In genomic region chr17:48181653-48182052, GRCh38 we compare ENCODE assay signal across 10 cellular contexts.
DNase-seq lines count a peak whose midpoint lies in the region; ATAC-seq, FAIRE-seq and TF ChIP-seq lines count a peak whose summit lies in the region.
"Had no signal": no experiment of that assay in that cellular context is flagged by ENCODE, and none has a peak within 500 bp of the region (broad histone marks: within the 10 kb centered on the region; RNA-seq: fewer than 3 reads in every experiment).

No MANE protein-coding gene starts in this region.

- peak; percentile 47 for DNase-seq in ELF-1 (ENCODE audit: low read depth, low spot score)
- peak; percentile 54 for DNase-seq in LoVo (ENCODE audit: low spot score)
- peak in 2 of 4 experiments; percentile 34 to 47 for DNase-seq in K562 (ENCODE audit: extremely low read depth in 1 of 4, low spot score in 3 of 4)
- peak; percentile 30 for DNase-seq in nephron progenitor cell
- no peak for DNase-seq in activated CD4-positive, alpha-beta T cell treated with anti-CD3 and anti-CD28 coated beads for 4 hours
- DNase-seq: NK-92 treated with Interleukin-12 subunit alpha and Interleukin-12 subunit beta, amount 100 ng/mL, for 24 hours had no signal

- no peaks in the 10 kb centered on the region for H3K36me3 Mint-ChIP-seq in nephron progenitor cell (ENCODE audit: low read depth)

- no peaks in the 10 kb centered on the region; the same call in 1 of the 2 replicates for H4K20me1 ChIP-seq in K562 (replicated peaks; ENCODE audit: control insufficient read depth, insufficient read depth, low read length)

- H3K27ac ChIP-seq in K562 (ENCODE audit: extremely low read depth, low read depth, low read length): no peak overlapping the region

- no peaks in the 10 kb centered on the region for H3K79me2 ChIP-seq in K562 (ENCODE audit: control insufficient read depth, insufficient read depth, low read length)

- in situ Hi-C loops in K562 (cut with MboI): no loop called here

- POLR2A ChIA-PET in K562 (lab: Yijun Ruan, JAX): interaction anchor here (0.6 to 1.0 kb wide), 2 partner anchors 11 to 516 kb away, joined by 3 to 5 read pairs; no protein-coding TSS in a partner anchor

- H3K9me3 Mint-ChIP-seq in nephron progenitor cell: no peaks in the 10 kb centered on the region
- H3K9me3 Mint-ChIP-seq: stimulated activated naive CD8-positive, alpha-beta T cell treated with anti-CD3 and anti-CD28 coated beads, Interleukin-15, Interleukin-2, amounts not matched to agents 100 ng/mL and 50 ng/mL, for 24 hours had no signal

- no peaks in the 10 kb centered on the region for H3K27me3 Mint-ChIP-seq in nephron progenitor cell (ENCODE audit: low read depth, poor library complexity)
- H3K27me3 Mint-ChIP-seq: stimulated activated naive CD8-positive, alpha-beta T cell treated with anti-CD3 and anti-CD28 coated beads, Interleukin-15, Interleukin-2, amounts not matched to agents 100 ng/mL and 50 ng/mL, for 24 hours had no signal

- no peak for TF ChIP-seq POLR2A in K562 (conservative IDR thresholded peaks at IDR 0.05)

- no peak overlapping the region for H2AFZ ChIP-seq in K562 (ENCODE audit: low read depth, low read length)

- intact Hi-C loops in K562 (cut with micrococcal nuclease): no loop called here

- H3K36me3 ChIP-seq in K562 (ENCODE audit: control insufficient read depth, insufficient read depth, low read length): no peaks in the 10 kb centered on the region

- peaks cover 6 to 13% of the 10 kb centered on the region in 2 experiments; a peak in 4 of 5 replicates for H3K27me3 ChIP-seq in K562 (ENCODE audit: control insufficient read depth in 2 of 2, insufficient read depth in 2 of 2, low read length in 2 of 2)

- TF ChIP-seq RAD21 in K562 (CRISPR knock-in tag; conservative IDR thresholded peaks at IDR 0.05 in 1 of 2, IDR thresholded peaks at IDR 0.05 in 1 of 2): peak; percentile 37 to 72

- FAIRE-seq in K562 (lab: Jason Lieb, UNC): peak; percentile 82

- H3K9me1 ChIP-seq in K562 (ENCODE audit: control insufficient read depth, insufficient read depth, low read length): no peaks in the 10 kb centered on the region

- BruUV-seq in K562 (replicated peaks; lab: Mats Ljungman, UMichigan): no TSS peak

- peak; percentile 52 to 66 (median 57); a peak in 5 of 6 replicates for TF ChIP-seq CTCF in K562 (IDR thresholded peaks at IDR 0.05 in 2 of 3, conservative IDR thresholded peaks at IDR 0.05 in 1 of 3; ENCODE audit: insufficient read depth in 2 of 3, low read depth in 1 of 3, low read length in 3 of 3)
- peak; percentile 52 for TF ChIP-seq CTCF in nephron progenitor cell (IDR thresholded peaks at IDR 0.05)

- no peak overlapping the region for H3K4me2 ChIP-seq in K562 (ENCODE audit: insufficient read depth, low read length)

- no peaks in the 10 kb centered on the region for H3K4me1 ChIP-seq in K562 (replicated peaks in 1 of 2; ENCODE audit: control insufficient read depth in 2 of 2, insufficient read depth in 2 of 2, low read length in 2 of 2)

- H3K9me3 ChIP-seq in K562 (replicated peaks; ENCODE audit: control insufficient read depth, insufficient read depth, low read depth, low read length): no peaks in the 10 kb centered on the region

- no peak overlapping the region for H3K4me3 ChIP-seq in K562

- H3K4me3 Mint-ChIP-seq in nephron progenitor cell: no peak overlapping the region
- H3K4me3 Mint-ChIP-seq: stimulated activated naive CD8-positive, alpha-beta T cell treated with anti-CD3 and anti-CD28 coated beads, Interleukin-15, Interleukin-2, amounts not matched to agents 100 ng/mL and 50 ng/mL, for 24 hours had no signal

- CTCF ChIA-PET in K562 (lab: Yijun Ruan, JAX; ENCODE audit: low intra/inter-chr PET ratio): interaction anchor here (0.5 to 0.7 kb wide), 2 partner anchors 78 to 623 kb away, joined by 3 to 4 read pairs; no protein-coding TSS in a partner anchor

- H3K27ac Mint-ChIP-seq in nephron progenitor cell: no peak overlapping the region
- H3K27ac Mint-ChIP-seq: stimulated activated naive CD8-positive, alpha-beta T cell treated with anti-CD3 and anti-CD28 coated beads, Interleukin-15, Interleukin-2, amounts not matched to agents 100 ng/mL and 50 ng/mL, for 24 hours had no signal

- ATAC-seq in K562: peak; percentile 71
- no peak for ATAC-seq in GM19452 (IDR thresholded peaks at IDR 0.05; ENCODE audit: unreplicated experiment)
- ATAC-seq in HG03097 (IDR thresholded peaks at IDR 0.05; ENCODE audit: low FRiP score, unreplicated experiment): no peak
- ATAC-seq in HG02623 (IDR thresholded peaks at IDR 0.05; ENCODE audit: unreplicated experiment): no peak

- 0% methylated on average over 1 of the region's 1 CpG for WGBS in K562 (ENCODE audit: insufficient coverage, low coverage, missing lambda C conversion rate)

- no peak for TF ChIP-seq EP300 in K562 (IDR thresholded peaks at IDR 0.05; ENCODE audit: low read length)

- H3K4me1 Mint-ChIP-seq in nephron progenitor cell: peaks cover 50% of the 10 kb centered on the region

- no peak overlapping the region for H3K9ac ChIP-seq in K562 (ENCODE audit: insufficient read depth in 1 of 2, low read depth in 2 of 2, low read length in 2 of 2)

TF ChIP-seq in K562, 482 proteins besides CTCF, POLR2A, EP300 and RAD21:
- TF ChIP-seq TGIF2 (CRISPR knock-in tag; IDR thresholded peaks at IDR 0.05) (no peak), CC2D1A (IDR thresholded peaks at IDR 0.05) (0 out of 2 replicates have a peak, but pooled peaks have one; percentile 30), YBX1 (IDR thresholded peaks at IDR 0.05) (no peak), KDM4B (IDR thresholded peaks at IDR 0.05; ENCODE audit: borderline replicate concordance in 2 of 2, low read depth in 1 of 2) (no peak), MXI1 (IDR thresholded peaks at IDR 0.05; ENCODE audit: low read depth, low read length) (no peak), DEAF1 (CRISPR knock-in tag; IDR thresholded peaks at IDR 0.05) (peak; percentile 17; the same call in 1 of the 2 replicates), SMC3 (conservative IDR thresholded peaks at IDR 0.05; ENCODE audit: insufficient read depth, low read depth, low read length) (0 out of 2 replicates have a peak, but pooled peaks have one; percentile 49), MTA1 (IDR thresholded peaks at IDR 0.05; ENCODE audit: borderline replicate concordance) (no peak), AFF4 (CRISPR knock-in tag; IDR thresholded peaks at IDR 0.05) (no peak), ZEB2 (IDR thresholded peaks at IDR 0.05) (no peak)

Comparison
In these comparisons a context has a peak if more than half of its experiments do, and no peak if none do; other contexts are left out.
1. DNase-seq: peak in ELF-1 (single experiment), LoVo (single experiment) and nephron progenitor cell (single experiment); none in activated CD4-positive, alpha-beta T cell treated with anti-CD3 and anti-CD28 coated beads for 4 hours (0 of 2).